18 cellular contexts compared by ENCODE assay signal in genomic region chr2:127985735-127986134, GRCh38. TPM values are rescaled to one million over a fixed set of nuclear protein-coding genes. Genes with fewer than 3 reads are reported as not detected.
A peak's percentile ranks its signal among the peaks of the same experiment; 100 is the strongest.
DNase-seq lines count a peak whose midpoint lies in the region; ATAC-seq and TF ChIP-seq lines count a peak whose summit lies in the region.
"Had no signal": no experiment of that assay in that cellular context is flagged by ENCODE, and none has a peak within 500 bp of the region (broad histone marks: within the 10 kb centered on the region; RNA-seq: fewer than 3 reads in every experiment).

No MANE protein-coding gene starts in this region.

- peaks cover 13% of the 10 kb centered on the region for H3K36me3 ChIP-seq in breast epithelium
- H3K36me3 ChIP-seq in left ventricle myocardium inferior = peaks cover 85% of the 10 kb centered on the region

- no peak overlapping the region for H3K4me3 Mint-ChIP-seq in MCF 10A (ENCODE audit: unreplicated experiment)
- H3K4me3 Mint-ChIP-seq in stimulated activated effector memory CD8-positive, alpha-beta T cell treated with anti-CD3 and anti-CD28 coated beads, Interleukin-12 subunit alpha, Interleukin-12 subunit beta, amount 100 ng/mL, for 72 hours = no peak overlapping the region

- H3K36me3 Mint-ChIP-seq in MCF 10A (ENCODE audit: insufficient read depth, unreplicated experiment) = peaks cover 61% of the 10 kb centered on the region
- H3K36me3 Mint-ChIP-seq in stimulated activated effector memory CD8-positive, alpha-beta T cell treated with anti-CD3 and anti-CD28 coated beads, Interleukin-12 subunit alpha, Interleukin-12 subunit beta, amount 100 ng/mL, for 72 hours = peaks cover 92% of the 10 kb centered on the region

- H3K4me1 ChIP-seq in breast epithelium (no peaks in the 10 kb centered on the region), left ventricle myocardium inferior (peaks cover 42% of the 10 kb centered on the region)
- H3K4me1 ChIP-seq: A549, HAP-1 had no signal

- no peaks in the 10 kb centered on the region for H3K9me3 Mint-ChIP-seq in MCF 10A (ENCODE audit: unreplicated experiment)
- no peaks in the 10 kb centered on the region for H3K9me3 Mint-ChIP-seq in stimulated activated effector memory CD8-positive, alpha-beta T cell treated with anti-CD3 and anti-CD28 coated beads, Interleukin-12 subunit alpha, Interleukin-12 subunit beta, amount 100 ng/mL, for 72 hours

- H3K4me3 ChIP-seq in breast epithelium (no peak overlapping the region), left ventricle myocardium inferior (peak overlapping the region; percentile 14)
- H3K4me3 ChIP-seq: A549, HAP-1, K562 had no signal

- H3K27me3 ChIP-seq in breast epithelium (no peaks in the 10 kb centered on the region), left ventricle myocardium inferior (ENCODE audit: low read depth) (no peaks in the 10 kb centered on the region)

- BruUV-seq in MCF 10A (replicated peaks; lab: Mats Ljungman, UMichigan) = no TSS peak

- intact Hi-C loops in MCF 10A (cut with micrococcal nuclease) (no loop called here), breast epithelium (cut with DNase I; ENCODE audit: low total_unique reads) (no loop called here), left ventricle myocardium inferior (cut with micrococcal nuclease) (no loop called here)

- no peak overlapping the region for H3K27ac ChIP-seq in breast epithelium
- peak overlapping the region; percentile 68 for H3K27ac ChIP-seq in left ventricle myocardium inferior (replicated peaks)
- H3K27ac ChIP-seq: A549 had no signal

- CTCF ChIA-PET in MCF 10A (lab: Yijun Ruan, JAX) = no interaction called here

- no peaks in the 10 kb centered on the region for H3K4me1 Mint-ChIP-seq in MCF 10A (ENCODE audit: insufficient read depth, unreplicated experiment)
- peaks cover 5% of the 10 kb centered on the region for H3K4me1 Mint-ChIP-seq in stimulated activated effector memory CD8-positive, alpha-beta T cell treated with anti-CD3 and anti-CD28 coated beads, Interleukin-12 subunit alpha, Interleukin-12 subunit beta, amount 100 ng/mL, for 72 hours

- peak overlapping the region; percentile 59 for H3K27ac Mint-ChIP-seq in MCF 10A (ENCODE audit: low read depth, unreplicated experiment)
- H3K27ac Mint-ChIP-seq in stimulated activated effector memory CD8-positive, alpha-beta T cell treated with anti-CD3 and anti-CD28 coated beads, Interleukin-12 subunit alpha, Interleukin-12 subunit beta, amount 100 ng/mL, for 72 hours = peak overlapping the region; percentile 70

- TF ChIP-seq POLR2A in breast epithelium (IDR thresholded peaks at IDR 0.05) = no peak

- POLR2A ChIA-PET in MCF 10A (lab: Yijun Ruan, JAX) = interaction anchor here (1.3 kb wide), 1 partner anchor 10 kb away, joined by 6 read pairs; no protein-coding TSS in a partner anchor

- no peak for ATAC-seq in stimulated activated effector memory CD8-positive, alpha-beta T cell treated with anti-CD3 and anti-CD28 coated beads, Interleukin-12 subunit alpha, Interleukin-12 subunit beta, amount 100 ng/mL, for 72 hours
- ATAC-seq in HG03280 (IDR thresholded peaks at IDR 0.05; ENCODE audit: unreplicated experiment) = no peak
- ATAC-seq: A549, K562 had no signal

- H3K27me3 Mint-ChIP-seq in MCF 10A (ENCODE audit: insufficient read depth, unreplicated experiment) = no peaks in the 10 kb centered on the region

- TF ChIP-seq CTCF in MCF 10A (IDR thresholded peaks at IDR 0.05; ENCODE audit: unreplicated experiment) (no peak), breast epithelium (IDR thresholded peaks at IDR 0.05) (no peak), left ventricle myocardium inferior (IDR thresholded peaks at IDR 0.05; ENCODE audit: borderline replicate concordance) (no peak)

- no peak for DNase-seq in MCF 10A (ENCODE audit: unreplicated experiment)
- no peak for DNase-seq in breast epithelium (ENCODE audit: low spot score in 2 of 2)
- DNase-seq in cerebellar cortex (ENCODE audit: low spot score) = peak; percentile 16
- peak; percentile 40 for DNase-seq in left ventricle myocardium inferior
- no peak for DNase-seq in stimulated activated effector memory CD8-positive, alpha-beta T cell treated with anti-CD3 and anti-CD28 coated beads, Interleukin-12 subunit alpha, Interleukin-12 subunit beta, amount 100 ng/mL, for 72 hours (ENCODE audit: low spot score in 2 of 2)
- DNase-seq in foreskin melanocyte = no peak
- no peak for DNase-seq in activated CD4-positive, alpha-beta T cell treated with anti-CD3 and anti-CD28 coated beads, Interleukin-2, amount 50 U/mL, for 1 hour
- DNase-seq: COR-L47; NCI-H1417 treated with DMSO at 0.1 percent for 48 hours; NCI-H2029 treated with DMSO at 0.1 percent for 48 hours; NCI-H2171 treated with DMSO at 0.1 percent for 48 hours; NCI-H446 treated with DMSO at 0.1 percent for 48 hours; NK-92 treated with Interleukin-12 subunit alpha and Interleukin-12 subunit beta, amount 100 ng/mL, for 24 hours; SIG-M5 had no signal

- H3K9me3 ChIP-seq in breast epithelium (no peaks in the 10 kb centered on the region), left ventricle myocardium inferior (replicated peaks) (no peaks in the 10 kb centered on the region)
- H3K9me3 ChIP-seq: A549, HAP-1 had no signal

RNA-seq across cellular contexts. Expression of gene SAP130, which starts 42.1 kb away (rescaled TPM):
- total RNA-seq in MCF 10A (2022) = 18.8 and 23.5 TPM in 2 replicates
- total RNA-seq in breast epithelium = 10 to 100 TPM in 1 of 3 donors, 1 to 10 TPM in 2; 7.5 to 10.4 (median 8.5) TPM
- total RNA-seq in left ventricle myocardium inferior = 14.2 TPM

Comparison
In these comparisons a context has a peak if more than half of its experiments do, and no peak if none do; other contexts are left out.
1. DNase-seq: peak in cerebellar cortex (single experiment) and left ventricle myocardium inferior (single experiment); none in MCF 10A (single experiment), breast epithelium (0 of 2), stimulated activated effector memory CD8-positive, alpha-beta T cell treated with anti-CD3 and anti-CD28 coated beads, Interleukin-12 subunit alpha, Interleukin-12 subunit beta, amount 100 ng/mL, for 72 hours (0 of 2), foreskin melanocyte (single experiment) and activated CD4-positive, alpha-beta T cell treated with anti-CD3 and anti-CD28 coated beads, Interleukin-2, amount 50 U/mL, for 1 hour (single experiment).